In the genomic region with DNA sequence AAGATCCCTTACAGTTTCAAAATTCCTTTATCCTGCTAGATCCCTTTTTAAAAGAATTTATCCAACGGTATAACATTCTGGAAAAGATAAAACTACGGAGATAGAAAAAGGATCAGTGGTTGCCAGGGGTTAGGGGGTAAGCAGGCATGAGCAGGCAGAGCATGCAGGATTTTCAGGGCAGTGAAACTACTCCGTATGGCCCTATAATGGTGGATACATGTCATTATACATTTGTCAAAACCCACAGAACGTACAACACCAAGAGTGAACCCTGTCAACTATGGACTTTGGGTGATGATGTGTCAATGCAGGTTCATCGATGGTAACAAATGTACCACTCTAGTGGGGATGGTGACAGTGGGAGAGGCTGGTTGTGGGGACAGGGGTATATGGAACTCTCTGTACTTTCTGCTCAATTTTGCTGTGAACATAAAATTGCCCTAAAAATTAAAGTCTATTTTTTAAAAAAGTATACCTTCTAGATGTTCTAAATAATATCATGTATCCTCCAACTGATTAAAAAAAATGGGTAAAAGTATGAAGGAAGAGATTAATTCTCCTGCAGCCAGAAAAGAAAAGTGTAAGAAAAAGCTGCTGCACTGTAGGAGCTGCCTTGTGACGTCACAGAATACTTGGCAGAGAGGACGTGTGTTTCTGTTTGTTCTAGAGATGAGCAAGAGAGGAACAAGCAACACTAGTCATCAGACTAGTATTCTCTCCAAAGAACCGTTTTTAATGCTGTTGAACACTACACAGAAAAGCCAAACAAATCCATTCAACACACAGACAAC, we compare ENCODE assay signal across 9 cellular contexts. TPM values are rescaled to one million over a fixed set of nuclear protein-coding genes. Genes with fewer than 3 reads are reported as not detected.
A peak's percentile ranks its signal among the peaks of the same experiment; 100 is the strongest.
DNase-seq lines count a peak whose midpoint lies in the region; ATAC-seq and TF ChIP-seq lines count a peak whose summit lies in the region.
"Had no signal": no experiment of that assay in that cellular context is flagged by ENCODE, and none has a peak within 500 bp of the region (broad histone marks: within the 10 kb centered on the region; RNA-seq: fewer than 3 reads in every experiment).

No MANE protein-coding gene starts in this region.

- no peaks in the 10 kb centered on the region for H3K27me3 ChIP-seq in thyroid gland

- peaks cover 42% of the 10 kb centered on the region for H3K36me3 Mint-ChIP-seq in activated CD4-positive, alpha-beta T cell treated with anti-CD3 and anti-CD28 coated beads for 36 hours (ENCODE audit: low read depth)

- peaks cover 81% of the 10 kb centered on the region for H3K4me1 Mint-ChIP-seq in activated CD4-positive, alpha-beta T cell treated with anti-CD3 and anti-CD28 coated beads for 36 hours

- WGBS in thyroid gland, 2 donors, result 61 to 63% methylated on average over 8 of the region's 8 CpGs

- H3K4me1 ChIP-seq in thyroid gland, result no peaks in the 10 kb centered on the region

- no peak for TF ChIP-seq POLR2A in thyroid gland (IDR thresholded peaks at IDR 0.05)

- peaks cover 3% of the 10 kb centered on the region for H3K9me3 Mint-ChIP-seq in activated CD4-positive, alpha-beta T cell treated with anti-CD3 and anti-CD28 coated beads for 36 hours (ENCODE audit: low read depth)

- H3K9me3 ChIP-seq in thyroid gland, result no peaks in the 10 kb centered on the region

- H3K27ac Mint-ChIP-seq in activated CD4-positive, alpha-beta T cell treated with anti-CD3 and anti-CD28 coated beads for 36 hours, result peak overlapping the region; percentile 100

- DNase-seq in activated CD4-positive, alpha-beta T cell treated with anti-CD3 and anti-CD28 coated beads for 36 hours, result peak; percentile 70
- DNase-seq in activated CD4-positive, alpha-beta T cell treated with anti-CD3 and anti-CD28 coated beads, Interleukin-2, amount 50 U/mL, for 48 hours, result no peak
- peak; percentile 26 for DNase-seq in NCI-H2029 treated with DMSO at 0.1 percent for 48 hours (lab: John Stamatoyannopoulos, UW)
- DNase-seq in astrocyte of the cerebellum (ENCODE audit: low read depth), result peak; percentile 86
- peak; percentile 96 for DNase-seq in iris pigment epithelial cell (ENCODE audit: low read depth)
- peak; percentile 35 to 55 for DNase-seq in thyroid gland
- no peak for DNase-seq in GDM1 (lab: John Stamatoyannopoulos, UW)
- DNase-seq: DND-41 had no signal

- no peaks in the 10 kb centered on the region for H3K27me3 Mint-ChIP-seq in activated CD4-positive, alpha-beta T cell treated with anti-CD3 and anti-CD28 coated beads for 36 hours

- H3K27ac ChIP-seq in thyroid gland, result no peak overlapping the region

- CTCF ChIA-PET in activated CD4-positive, alpha-beta T cell treated with anti-CD3 and anti-CD28 coated beads for 36 hours (lab: Charles Lee), result interaction anchor here (0.7 to 2.5 kb wide), 10 partner anchors 9 to 98 kb away, joined by 3 to 8 read pairs (median 4); no protein-coding TSS in a partner anchor

- intact Hi-C loops in activated CD4-positive, alpha-beta T cell treated with anti-CD3 and anti-CD28 coated beads for 36 hours (cut with DNase I, micrococcal nuclease), result loop anchor here (1.0 to 2.0 kb wide), 4 partner anchors 18 to 88 kb away; no protein-coding TSS in a partner anchor
- intact Hi-C loops in thyroid gland (cut with DNase I), result no loop called here

- peak overlapping the region; percentile 65 for H3K4me3 Mint-ChIP-seq in activated CD4-positive, alpha-beta T cell treated with anti-CD3 and anti-CD28 coated beads for 36 hours

- no peak overlapping the region for H3K4me3 ChIP-seq in astrocyte of the cerebellum (ENCODE audit: low read depth, low read length)
- no peak overlapping the region for H3K4me3 ChIP-seq in thyroid gland (replicated peaks in 1 of 3)

- TF ChIP-seq CTCF in astrocyte of the cerebellum (IDR thresholded peaks at IDR 0.05; ENCODE audit: low read depth, low read length, missing control alignments) (no peak), thyroid gland (IDR thresholded peaks at IDR 0.05) (no peak)

- H3K36me3 ChIP-seq in thyroid gland, result no peaks in the 10 kb centered on the region

- POLR2A ChIA-PET in activated CD4-positive, alpha-beta T cell treated with anti-CD3 and anti-CD28 coated beads for 36 hours (lab: Charles Lee), result interaction anchor here (0.7 to 1.3 kb wide), 2 partner anchors 9 to 17 kb away, joined by 3 to 4 read pairs; no protein-coding TSS in a partner anchor

- in situ Hi-C loops in astrocyte of the cerebellum (cut with HindIII; ENCODE audit: low sequenced_read_pairs), result no loop called here

- ATAC-seq in activated CD4-positive, alpha-beta T cell treated with anti-CD3 and anti-CD28 coated beads for 36 hours, result peak; percentile 92
- peak; percentile 98 for ATAC-seq in HG02571 (IDR thresholded peaks at IDR 0.05; ENCODE audit: unreplicated experiment)

RNA-seq across cellular contexts. Expression of gene ANKRD44, which starts 23.6 kb away (rescaled TPM):
- total RNA-seq in activated CD4-positive, alpha-beta T cell treated with anti-CD3 and anti-CD28 coated beads for 36 hours, result 100 to 1,000 TPM; 122 to 181 TPM
- 10 to 100 TPM; 11.0 to 25.8 (median 23.9) TPM for total RNA-seq in thyroid gland

Comparison
In these comparisons a context has a peak if more than half of its experiments do, and no peak if none do; other contexts are left out.
1. DNase-seq: peak in activated CD4-positive, alpha-beta T cell treated with anti-CD3 and anti-CD28 coated beads for 36 hours (single experiment), NCI-H2029 treated with DMSO at 0.1 percent for 48 hours (single experiment), astrocyte of the cerebellum (single experiment), iris pigment epithelial cell (single experiment) and thyroid gland (2 of 2); none in activated CD4-positive, alpha-beta T cell treated with anti-CD3 and anti-CD28 coated beads, Interleukin-2, amount 50 U/mL, for 48 hours (0 of 2) and GDM1 (single experiment).
2. RNA of gene ANKRD44, which starts 23.6 kb away (total RNA-seq): 122 to 181 TPM in activated CD4-positive, alpha-beta T cell treated with anti-CD3 and anti-CD28 coated beads for 36 hours; 11.0 to 25.8 TPM in thyroid gland; every median in the first group is over 4 times any median in the second.